1 cellular context compared by ENCODE assay signal in the genomic region with DNA sequence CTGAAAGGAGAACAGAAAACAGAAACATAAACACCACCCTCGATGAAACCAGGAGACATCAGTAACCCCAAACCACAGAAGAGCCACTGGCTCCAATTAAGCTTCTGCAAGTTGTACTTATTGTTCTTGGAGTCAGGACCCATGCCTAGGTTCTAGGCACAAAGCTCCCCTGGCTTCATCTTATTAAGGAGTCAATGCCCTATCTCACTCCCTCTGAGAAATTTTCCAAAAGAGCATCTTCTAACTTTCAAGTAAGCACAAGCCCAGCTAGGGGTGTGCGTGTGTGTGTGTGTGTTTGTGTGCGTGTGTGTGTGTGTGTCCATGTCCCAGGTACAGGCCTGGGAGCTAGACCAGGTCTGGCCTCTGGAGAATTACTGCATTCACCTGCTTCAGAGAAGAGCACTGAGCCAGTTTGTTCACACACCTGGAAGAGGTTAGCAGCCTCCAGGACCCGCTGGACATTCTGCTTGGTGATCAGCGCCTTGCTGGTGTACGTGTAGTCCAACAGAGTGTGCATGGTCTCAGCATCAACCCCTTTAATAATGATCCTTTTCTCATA.
TF ChIP-seq lines count a peak whose summit lies in the region.

No MANE protein-coding gene starts in this region.

TF ChIP-seq in GM23338, 12 proteins besides CTCF, POLR2A, EP300 and RAD21 (continued from another document):
- TF ChIP-seq, protein P1, sequence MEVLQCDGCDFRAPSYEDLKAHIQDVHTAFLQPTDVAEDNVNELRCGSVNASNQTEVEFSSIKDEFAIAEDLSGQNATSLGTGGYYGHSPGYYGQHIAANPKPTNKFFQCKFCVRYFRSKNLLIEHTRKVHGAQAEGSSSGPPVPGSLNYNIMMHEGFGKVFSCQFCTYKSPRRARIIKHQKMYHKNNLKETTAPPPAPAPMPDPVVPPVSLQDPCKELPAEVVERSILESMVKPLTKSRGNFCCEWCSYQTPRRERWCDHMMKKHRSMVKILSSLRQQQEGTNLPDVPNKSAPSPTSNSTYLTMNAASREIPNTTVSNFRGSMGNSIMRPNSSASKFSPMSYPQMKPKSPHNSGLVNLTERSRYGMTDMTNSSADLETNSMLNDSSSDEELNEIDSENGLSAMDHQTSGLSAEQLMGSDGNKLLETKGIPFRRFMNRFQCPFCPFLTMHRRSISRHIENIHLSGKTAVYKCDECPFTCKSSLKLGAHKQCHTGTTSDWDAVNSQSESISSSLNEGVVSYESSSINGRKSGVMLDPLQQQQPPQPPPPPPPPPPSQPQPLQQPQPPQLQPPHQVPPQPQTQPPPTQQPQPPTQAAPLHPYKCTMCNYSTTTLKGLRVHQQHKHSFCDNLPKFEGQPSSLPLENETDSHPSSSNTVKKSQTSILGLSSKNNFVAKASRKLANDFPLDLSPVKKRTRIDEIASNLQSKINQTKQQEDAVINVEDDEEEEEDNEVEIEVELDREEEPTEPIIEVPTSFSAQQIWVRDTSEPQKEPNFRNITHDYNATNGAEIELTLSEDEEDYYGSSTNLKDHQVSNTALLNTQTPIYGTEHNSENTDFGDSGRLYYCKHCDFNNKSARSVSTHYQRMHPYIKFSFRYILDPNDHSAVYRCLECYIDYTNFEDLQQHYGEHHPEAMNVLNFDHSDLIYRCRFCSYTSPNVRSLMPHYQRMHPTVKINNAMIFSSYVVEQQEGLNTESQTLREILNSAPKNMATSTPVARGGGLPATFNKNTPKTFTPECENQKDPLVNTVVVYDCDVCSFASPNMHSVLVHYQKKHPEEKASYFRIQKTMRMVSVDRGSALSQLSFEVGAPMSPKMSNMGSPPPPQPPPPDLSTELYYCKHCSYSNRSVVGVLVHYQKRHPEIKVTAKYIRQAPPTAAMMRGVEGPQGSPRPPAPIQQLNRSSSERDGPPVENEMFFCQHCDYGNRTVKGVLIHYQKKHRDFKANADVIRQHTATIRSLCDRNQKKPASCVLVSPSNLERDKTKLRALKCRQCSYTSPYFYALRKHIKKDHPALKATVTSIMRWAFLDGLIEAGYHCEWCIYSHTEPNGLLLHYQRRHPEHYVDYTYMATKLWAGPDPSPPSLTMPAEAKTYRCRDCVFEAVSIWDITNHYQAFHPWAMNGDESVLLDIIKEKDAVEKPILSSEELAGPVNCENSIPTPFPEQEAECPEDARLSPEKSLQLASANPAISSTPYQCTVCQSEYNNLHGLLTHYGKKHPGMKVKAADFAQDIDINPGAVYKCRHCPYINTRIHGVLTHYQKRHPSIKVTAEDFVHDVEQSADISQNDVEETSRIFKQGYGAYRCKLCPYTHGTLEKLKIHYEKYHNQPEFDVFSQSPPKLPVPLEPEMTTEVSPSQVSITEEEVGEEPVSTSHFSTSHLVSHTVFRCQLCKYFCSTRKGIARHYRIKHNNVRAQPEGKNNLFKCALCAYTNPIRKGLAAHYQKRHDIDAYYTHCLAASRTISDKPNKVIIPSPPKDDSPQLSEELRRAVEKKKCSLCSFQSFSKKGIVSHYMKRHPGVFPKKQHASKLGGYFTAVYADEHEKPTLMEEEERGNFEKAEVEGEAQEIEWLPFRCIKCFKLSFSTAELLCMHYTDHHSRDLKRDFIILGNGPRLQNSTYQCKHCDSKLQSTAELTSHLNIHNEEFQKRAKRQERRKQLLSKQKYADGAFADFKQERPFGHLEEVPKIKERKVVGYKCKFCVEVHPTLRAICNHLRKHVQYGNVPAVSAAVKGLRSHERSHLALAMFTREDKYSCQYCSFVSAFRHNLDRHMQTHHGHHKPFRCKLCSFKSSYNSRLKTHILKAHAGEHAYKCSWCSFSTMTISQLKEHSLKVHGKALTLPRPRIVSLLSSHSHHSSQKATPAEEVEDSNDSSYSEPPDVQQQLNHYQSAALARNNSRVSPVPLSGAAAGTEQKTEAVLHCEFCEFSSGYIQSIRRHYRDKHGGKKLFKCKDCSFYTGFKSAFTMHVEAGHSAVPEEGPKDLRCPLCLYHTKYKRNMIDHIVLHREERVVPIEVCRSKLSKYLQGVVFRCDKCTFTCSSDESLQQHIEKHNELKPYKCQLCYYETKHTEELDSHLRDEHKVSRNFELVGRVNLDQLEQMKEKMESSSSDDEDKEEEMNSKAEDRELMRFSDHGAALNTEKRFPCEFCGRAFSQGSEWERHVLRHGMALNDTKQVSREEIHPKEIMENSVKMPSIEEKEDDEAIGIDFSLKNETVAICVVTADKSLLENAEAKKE (CRISPR knock-in tag; IDR thresholded peaks at IDR 0.05): no peak
- TF ChIP-seq EZH2 (IDR thresholded peaks at IDR 0.05; ENCODE audit: low read depth, unreplicated experiment): no peak
- no peak for TF ChIP-seq ZNF331 (CRISPR knock-in tag; IDR thresholded peaks at IDR 0.05; ENCODE audit: low read depth)
- TF ChIP-seq JUNB (IDR thresholded peaks at IDR 0.05; ENCODE audit: unreplicated experiment): no peak
- TF ChIP-seq ZNF114 (CRISPR knock-in tag; IDR thresholded peaks at IDR 0.05): no peak
- no peak for TF ChIP-seq STAT1 (IDR thresholded peaks at IDR 0.05; ENCODE audit: unreplicated experiment)
TF ChIP-seq in GM23338: peak in this region for 0.
